ENCODE assay signal across 18 cellular contexts in genomic region chr13:41460930-41461329, GRCh38. TPM values are rescaled to one million over a fixed set of nuclear protein-coding genes. Genes with fewer than 3 reads are reported as not detected.
DNase-seq lines count a peak whose midpoint lies in the region; ATAC-seq and TF ChIP-seq lines count a peak whose summit lies in the region.
"Had no signal": no experiment of that assay in that cellular context is flagged by ENCODE, and none has a peak within 500 bp of the region (broad histone marks: within the 10 kb centered on the region; RNA-seq: fewer than 3 reads in every experiment).

No MANE protein-coding gene starts in this region.

- no peaks in the 10 kb centered on the region for H3K27me3 ChIP-seq in CD8-positive, alpha-beta T cell (ENCODE audit: insufficient read depth, low read length)
- H3K27me3 ChIP-seq in neutrophil: peaks cover 15% of the 10 kb centered on the region

- H3K9me3 Mint-ChIP-seq in CD8-positive, alpha-beta T cell: no peaks in the 10 kb centered on the region
- H3K9me3 Mint-ChIP-seq in activated naive CD4-positive, alpha-beta T cell treated with anti-CD3 and anti-CD28 coated beads, Interleukin-2, amount 50 U/mL, for 72 hours: no peaks in the 10 kb centered on the region

- peak overlapping the region; percentile 93 for H3K27ac ChIP-seq in CD8-positive, alpha-beta T cell (ENCODE audit: low read depth, low read length)
- peak overlapping the region; percentile 24 for H3K27ac ChIP-seq in neutrophil
- H3K27ac ChIP-seq: foreskin keratinocyte, HL-60, KMS-11 had no signal

- POLR2A ChIA-PET in CD8-positive, alpha-beta T cell (lab: Charles Lee): interaction anchor here (1.0 to 3.5 kb wide), 4 partner anchors 27 to 162 kb away, joined by 3 to 24 read pairs (median 15); no protein-coding TSS in a partner anchor

- intact Hi-C loops in CD8-positive, alpha-beta T cell (cut with DNase I, micrococcal nuclease): loop anchor here in 1 of 2 experiments (10.0 kb wide), 3 partner anchors 396 to 814 kb away; partner anchors contain the start of genes AKAP11, MRPS31 and WBP4

- H3K4me1 ChIP-seq in CD8-positive, alpha-beta T cell (ENCODE audit: insufficient read depth, low read length): peaks cover 63% of the 10 kb centered on the region
- peaks cover 76 to 82% of the 10 kb centered on the region in 2 experiments for H3K4me1 ChIP-seq in neutrophil (ENCODE audit: control insufficient read depth in 1 of 2, insufficient read depth in 1 of 2, low read depth in 1 of 2, low read length in 1 of 2)

- H3K27me3 Mint-ChIP-seq in CD8-positive, alpha-beta T cell (ENCODE audit: low read depth): no peaks in the 10 kb centered on the region

- peak overlapping the region; percentile 66 for H3K4me3 ChIP-seq in CD8-positive, alpha-beta T cell (ENCODE audit: low read depth, low read length)
- no peak overlapping the region for H3K4me3 ChIP-seq in neutrophil (ENCODE audit: low read depth in 1 of 2, low read length in 1 of 2)

- DNase-seq in SIG-M5 treated with dmso at 0.1 percent for 504 hours (lab: John Stamatoyannopoulos, UW; ENCODE audit: unreplicated experiment) (peak; percentile 25), SIG-M5 (lab: John Stamatoyannopoulos, UW) (no peak), iPS-NIHi11 (ENCODE audit: low spot score) (no peak), DMS53 treated with DMSO at 0.1 percent for 48 hours (lab: John Stamatoyannopoulos, UW; ENCODE audit: unreplicated experiment) (no peak)
- DNase-seq in CD8-positive, alpha-beta T cell: no peak
- DNase-seq in activated naive CD4-positive, alpha-beta T cell treated with anti-CD3 and anti-CD28 coated beads, Interleukin-2, amount 50 U/mL, for 72 hours (ENCODE audit: low spot score in 2 of 2): no peak
- DNase-seq: 8988T, foreskin keratinocyte, NCI-H1694, NCI-H510A, SK-N-SH, spleen, trophoblast cell had no signal

- H3K36me3 Mint-ChIP-seq in CD8-positive, alpha-beta T cell: peaks cover 53% of the 10 kb centered on the region
- H3K36me3 Mint-ChIP-seq in activated naive CD4-positive, alpha-beta T cell treated with anti-CD3 and anti-CD28 coated beads, Interleukin-2, amount 50 U/mL, for 72 hours: peaks cover 40 to 68% of the 10 kb centered on the region in 2 donors

- ATAC-seq in CD8-positive, alpha-beta T cell: no peak
- ATAC-seq in activated naive CD4-positive, alpha-beta T cell treated with anti-CD3 and anti-CD28 coated beads, Interleukin-2, amount 50 U/mL, for 72 hours: no peak
- no peak for ATAC-seq in HG03045 (IDR thresholded peaks at IDR 0.05; ENCODE audit: unreplicated experiment)
- ATAC-seq: activated CD4-positive, CD25-positive, alpha-beta regulatory T cell treated with anti-CD3 and anti-CD28 coated beads, Interleukin-2, amount 50 U/mL, for 24 hours; foreskin keratinocyte had no signal

- H3K4me1 Mint-ChIP-seq in CD8-positive, alpha-beta T cell (ENCODE audit: low read depth): peaks cover 78% of the 10 kb centered on the region

- TF ChIP-seq CTCF in CD8-positive, alpha-beta T cell (IDR thresholded peaks at IDR 0.05): no peak
- TF ChIP-seq CTCF in neutrophil (IDR thresholded peaks at IDR 0.05): no peak

- CTCF ChIA-PET in CD8-positive, alpha-beta T cell (lab: Charles Lee): interaction anchor here (1.0 to 4.6 kb wide), 4 partner anchors 10 to 127 kb away, joined by 3 to 89 read pairs (median 16); no protein-coding TSS in a partner anchor

- peak overlapping the region; percentile 93 for H3K4me3 Mint-ChIP-seq in CD8-positive, alpha-beta T cell

- H3K36me3 ChIP-seq in CD8-positive, alpha-beta T cell (ENCODE audit: insufficient read depth, low read length): peaks cover 1% of the 10 kb centered on the region
- H3K36me3 ChIP-seq in neutrophil: no peaks in the 10 kb centered on the region

- peak overlapping the region; percentile 94 for H3K27ac Mint-ChIP-seq in CD8-positive, alpha-beta T cell
- H3K27ac Mint-ChIP-seq in activated naive CD4-positive, alpha-beta T cell treated with anti-CD3 and anti-CD28 coated beads, Interleukin-2, amount 50 U/mL, for 72 hours: peak overlapping the region; percentile 96 to 100

- H3K9me3 ChIP-seq in CD8-positive, alpha-beta T cell (ENCODE audit: low read length): no peaks in the 10 kb centered on the region
- H3K9me3 ChIP-seq in neutrophil: no peaks in the 10 kb centered on the region
- H3K9me3 ChIP-seq: SK-N-SH, spleen had no signal

RNA-seq across cellular contexts. Expression of gene RGCC, which starts 3.6 kb away (rescaled TPM):
- 100 to 1,000 TPM; 578 to 581 TPM for total RNA-seq in CD8-positive, alpha-beta T cell
- 100 to 1,000 TPM in 1 of 2 donors, 10 to 100 TPM in 1; 76.0 to 216 TPM for total RNA-seq in activated naive CD4-positive, alpha-beta T cell treated with anti-CD3 and anti-CD28 coated beads, Interleukin-2, amount 50 U/mL, for 72 hours
